In the genomic region with DNA sequence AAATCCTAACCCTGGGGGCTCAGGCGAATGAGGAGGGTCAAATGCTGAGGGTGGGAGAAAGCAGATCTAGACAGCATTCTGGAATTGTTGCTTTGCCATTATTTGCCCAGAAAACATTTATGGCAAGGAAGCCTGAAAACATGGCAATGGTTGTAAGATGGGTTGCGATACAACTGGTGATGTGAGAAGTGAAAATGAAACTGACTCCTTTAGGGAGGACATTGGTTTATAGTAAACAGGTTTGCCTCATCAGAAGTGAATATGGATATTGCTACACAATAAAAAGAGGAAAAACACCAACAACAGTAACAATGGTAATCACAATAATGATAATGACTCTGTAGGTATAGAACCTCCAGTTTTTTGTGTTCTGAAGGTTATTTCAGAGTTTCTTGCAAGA, we compare ENCODE assay signal across 1 cellular context.
TF ChIP-seq lines count a peak whose summit lies in the region.

No MANE protein-coding gene starts in this region.

TF ChIP-seq in GM12878, 131 proteins besides CTCF, POLR2A, EP300 and RAD21 (continued from another document):
- TF ChIP-seq, protein P1, sequence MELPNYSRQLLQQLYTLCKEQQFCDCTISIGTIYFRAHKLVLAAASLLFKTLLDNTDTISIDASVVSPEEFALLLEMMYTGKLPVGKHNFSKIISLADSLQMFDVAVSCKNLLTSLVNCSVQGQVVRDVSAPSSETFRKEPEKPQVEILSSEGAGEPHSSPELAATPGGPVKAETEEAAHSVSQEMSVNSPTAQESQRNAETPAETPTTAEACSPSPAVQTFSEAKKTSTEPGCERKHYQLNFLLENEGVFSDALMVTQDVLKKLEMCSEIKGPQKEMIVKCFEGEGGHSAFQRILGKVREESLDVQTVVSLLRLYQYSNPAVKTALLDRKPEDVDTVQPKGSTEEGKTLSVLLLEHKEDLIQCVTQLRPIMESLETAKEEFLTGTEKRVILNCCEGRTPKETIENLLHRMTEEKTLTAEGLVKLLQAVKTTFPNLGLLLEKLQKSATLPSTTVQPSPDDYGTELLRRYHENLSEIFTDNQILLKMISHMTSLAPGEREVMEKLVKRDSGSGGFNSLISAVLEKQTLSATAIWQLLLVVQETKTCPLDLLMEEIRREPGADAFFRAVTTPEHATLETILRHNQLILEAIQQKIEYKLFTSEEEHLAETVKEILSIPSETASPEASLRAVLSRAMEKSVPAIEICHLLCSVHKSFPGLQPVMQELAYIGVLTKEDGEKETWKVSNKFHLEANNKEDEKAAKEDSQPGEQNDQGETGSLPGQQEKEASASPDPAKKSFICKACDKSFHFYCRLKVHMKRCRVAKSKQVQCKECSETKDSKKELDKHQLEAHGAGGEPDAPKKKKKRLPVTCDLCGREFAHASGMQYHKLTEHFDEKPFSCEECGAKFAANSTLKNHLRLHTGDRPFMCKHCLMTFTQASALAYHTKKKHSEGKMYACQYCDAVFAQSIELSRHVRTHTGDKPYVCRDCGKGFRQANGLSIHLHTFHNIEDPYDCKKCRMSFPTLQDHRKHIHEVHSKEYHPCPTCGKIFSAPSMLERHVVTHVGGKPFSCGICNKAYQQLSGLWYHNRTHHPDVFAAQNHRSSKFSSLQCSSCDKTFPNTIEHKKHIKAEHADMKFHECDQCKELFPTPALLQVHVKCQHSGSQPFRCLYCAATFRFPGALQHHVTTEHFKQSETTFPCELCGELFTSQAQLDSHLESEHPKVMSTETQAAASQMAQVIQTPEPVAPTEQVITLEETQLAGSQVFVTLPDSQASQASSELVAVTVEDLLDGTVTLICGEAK (IDR thresholded peaks at IDR 0.05; ENCODE audit: borderline replicate concordance) = no peak
- TF ChIP-seq ATF7 (IDR thresholded peaks at IDR 0.05; ENCODE audit: low read depth) (no peak), SMAD5 (IDR thresholded peaks at IDR 0.05; ENCODE audit: low read depth) (no peak), ESRRA (IDR thresholded peaks at IDR 0.05; ENCODE audit: low read length) (no peak)
- TF ChIP-seq, protein P2, sequence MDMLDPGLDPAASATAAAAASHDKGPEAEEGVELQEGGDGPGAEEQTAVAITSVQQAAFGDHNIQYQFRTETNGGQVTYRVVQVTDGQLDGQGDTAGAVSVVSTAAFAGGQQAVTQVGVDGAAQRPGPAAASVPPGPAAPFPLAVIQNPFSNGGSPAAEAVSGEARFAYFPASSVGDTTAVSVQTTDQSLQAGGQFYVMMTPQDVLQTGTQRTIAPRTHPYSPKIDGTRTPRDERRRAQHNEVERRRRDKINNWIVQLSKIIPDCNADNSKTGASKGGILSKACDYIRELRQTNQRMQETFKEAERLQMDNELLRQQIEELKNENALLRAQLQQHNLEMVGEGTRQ (IDR thresholded peaks at IDR 0.05; ENCODE audit: borderline replicate concordance, low read depth, low read length) = no peak
